In the genomic region with DNA sequence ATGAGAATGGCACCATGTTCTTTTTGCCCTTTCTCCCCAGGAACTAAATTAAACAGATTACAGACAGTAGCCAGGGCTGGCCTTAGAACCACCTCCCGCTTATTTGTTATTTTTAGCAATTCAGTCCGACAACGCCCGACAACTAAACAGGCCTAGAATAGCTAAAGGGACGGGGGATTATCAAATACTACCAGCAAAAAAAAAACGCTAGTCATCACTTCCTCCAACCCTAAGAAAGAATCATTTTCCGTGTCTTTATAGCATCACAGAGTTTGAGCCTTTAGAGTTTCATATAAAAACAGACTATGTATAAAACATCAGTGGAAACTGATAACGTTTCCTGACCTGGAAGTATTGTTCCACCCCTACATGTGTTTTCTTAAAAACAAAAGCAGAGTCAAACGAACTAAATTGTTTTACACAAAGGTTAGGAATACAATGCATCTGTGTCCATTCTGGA, we compare ENCODE assay signal across 1 cellular context.
TF ChIP-seq lines count a peak whose summit lies in the region.

No MANE protein-coding gene starts in this region.

TF ChIP-seq in K562, 482 proteins besides CTCF, POLR2A, EP300 and RAD21:
- TF ChIP-seq MAFF (IDR thresholded peaks at IDR 0.05; ENCODE audit: low read length) (no peak), NFE2 (IDR thresholded peaks at IDR 0.05; ENCODE audit: low read depth) (peak; percentile 28; the same call in 1 of the 2 replicates), ZNF316 (IDR thresholded peaks at IDR 0.05) (peak; percentile 75), C11orf30 (IDR thresholded peaks at IDR 0.05; ENCODE audit: low read depth) (peak; percentile 34; the same call in 1 of the 2 replicates)
